9 cellular contexts compared by ENCODE assay signal in genomic region chr20:59042796-59043621, GRCh38. TPM values are rescaled to one million over a fixed set of nuclear protein-coding genes. Genes with fewer than 3 reads are reported as not detected.
DNase-seq lines count a peak whose midpoint lies in the region; ATAC-seq and TF ChIP-seq lines count a peak whose summit lies in the region.
"Had no signal": no experiment of that assay in that cellular context is flagged by ENCODE, and none has a peak within 500 bp of the region (broad histone marks: within the 10 kb centered on the region; RNA-seq: fewer than 3 reads in every experiment).

No MANE protein-coding gene starts in this region.

- peak; percentile 90 for TF ChIP-seq POLR2A in GM19193 (IDR thresholded peaks at IDR 0.05; ENCODE audit: extremely low read depth, insufficient read depth, insufficient read length)

- peak overlapping the region; percentile 58 for H3K27ac ChIP-seq in cingulate gyrus (ENCODE audit: low read depth, low read length)

- DNase-seq in Ammon's horn (ENCODE audit: low spot score) (peak; percentile 92), NCI-H510A (lab: John Stamatoyannopoulos, UW) (peak; percentile 62), left kidney (ENCODE audit: low read depth, low spot score) (peak; percentile 97)
- DNase-seq in activated CD4-positive, alpha-beta T cell treated with anti-CD3 and anti-CD28 coated beads for 36 hours, result peak; percentile 97
- DNase-seq in stimulated activated CD4-positive, alpha-beta T cell treated with anti-CD3 and anti-CD28 coated beads, Interleukin-1b, Interleukin-23, amount 100 ng/mL, for 4 hours (ENCODE audit: low read depth in 2 of 2), result peak; percentile 92 to 97

- peak; percentile 79 for ATAC-seq in HG03378 (IDR thresholded peaks at IDR 0.05; ENCODE audit: unreplicated experiment)
- ATAC-seq in activated CD4-positive, alpha-beta T cell treated with anti-CD3 and anti-CD28 coated beads for 36 hours, result peak; percentile 97

- intact Hi-C loops in activated CD4-positive, alpha-beta T cell treated with anti-CD3 and anti-CD28 coated beads for 36 hours (cut with DNase I, micrococcal nuclease), result loop anchor here (1.0 to 2.0 kb wide), 4 partner anchors 11 to 150 kb away; partner anchors contain the start of genes ATP5F1E (in 2 of the 2) and NELFCD (in 2 of the 2)

- POLR2A ChIA-PET in activated CD4-positive, alpha-beta T cell treated with anti-CD3 and anti-CD28 coated beads for 36 hours (lab: Charles Lee), result interaction anchor here (2.4 kb wide), 1 partner anchor 11 kb away, joined by 16 read pairs; the partner anchor contains the start of gene ATP5F1E

- peak overlapping the region; percentile 89 for H3K27ac Mint-ChIP-seq in activated CD4-positive, alpha-beta T cell treated with anti-CD3 and anti-CD28 coated beads for 36 hours

- no peaks in the 10 kb centered on the region for H3K27me3 Mint-ChIP-seq in activated CD4-positive, alpha-beta T cell treated with anti-CD3 and anti-CD28 coated beads for 36 hours

- peaks cover 22% of the 10 kb centered on the region for H3K36me3 Mint-ChIP-seq in activated CD4-positive, alpha-beta T cell treated with anti-CD3 and anti-CD28 coated beads for 36 hours (ENCODE audit: low read depth)

- H3K4me1 Mint-ChIP-seq in activated CD4-positive, alpha-beta T cell treated with anti-CD3 and anti-CD28 coated beads for 36 hours, result peaks cover 48% of the 10 kb centered on the region

- no peaks in the 10 kb centered on the region for H3K9me3 Mint-ChIP-seq in activated CD4-positive, alpha-beta T cell treated with anti-CD3 and anti-CD28 coated beads for 36 hours (ENCODE audit: low read depth)

- peak overlapping the region; percentile 90 for H3K4me3 Mint-ChIP-seq in activated CD4-positive, alpha-beta T cell treated with anti-CD3 and anti-CD28 coated beads for 36 hours

- CTCF ChIA-PET in activated CD4-positive, alpha-beta T cell treated with anti-CD3 and anti-CD28 coated beads for 36 hours (lab: Charles Lee), result interaction anchor here (0.8 to 2.0 kb wide), 6 partner anchors 11 to 178 kb away, joined by 3 to 6 read pairs (median 4); partner anchors contain the start of gene ATP5F1E

RNA-seq across cellular contexts. Expression of gene PRELID3B, which starts 0.4 kb away (rescaled TPM):
- total RNA-seq in activated CD4-positive, alpha-beta T cell treated with anti-CD3 and anti-CD28 coated beads for 36 hours, result 100 to 1,000 TPM; 148 to 196 TPM

RNA-seq across cellular contexts. Expression of gene ATP5F1E, which starts 10.9 kb away (rescaled TPM):
- 10 to 100 TPM; 63.5 to 76.1 TPM for total RNA-seq in activated CD4-positive, alpha-beta T cell treated with anti-CD3 and anti-CD28 coated beads for 36 hours

RNA-seq across cellular contexts. Expression of gene TUBB1, which starts 23.8 kb away (rescaled TPM):
- not detected for total RNA-seq in activated CD4-positive, alpha-beta T cell treated with anti-CD3 and anti-CD28 coated beads for 36 hours
- total RNA-seq: T-helper 1 cell treated with Interleukin-12 subunit alpha and Interleukin-12 subunit beta and Interleukin-4 antibody, amounts not matched to agents 30 ng/mL and 1 ng/mL, for 36 hours had no signal

RNA-seq across cellular contexts. Expression of gene CTSZ, which starts 36.0 kb away (rescaled TPM):
- total RNA-seq in activated CD4-positive, alpha-beta T cell treated with anti-CD3 and anti-CD28 coated beads for 36 hours, result 10 to 100 TPM; 26.6 to 29.4 TPM

Comparison
In these comparisons a context has a peak if more than half of its experiments do, and no peak if none do; other contexts are left out.
1. Peak in every context shown above with its lines: DNase-seq, ATAC-seq and H3K27ac ChIP-seq.